Comparison of ENCODE assay signal across 11 cellular contexts in genomic region chr4:142264961-142265360, GRCh38.
DNase-seq lines count a peak whose midpoint lies in the region; ATAC-seq and TF ChIP-seq lines count a peak whose summit lies in the region.
"Had no signal": no experiment of that assay in that cellular context is flagged by ENCODE, and none has a peak within 500 bp of the region (broad histone marks: within the 10 kb centered on the region; RNA-seq: fewer than 3 reads in every experiment).

No MANE protein-coding gene starts in this region.

- H3K27me3 ChIP-seq in breast epithelium (no peaks in the 10 kb centered on the region), heart left ventricle (no peaks in the 10 kb centered on the region), upper lobe of right lung (no peaks in the 10 kb centered on the region)

- TF ChIP-seq CTCF in MCF 10A (IDR thresholded peaks at IDR 0.05; ENCODE audit: unreplicated experiment): no peak
- no peak for TF ChIP-seq CTCF in breast epithelium (IDR thresholded peaks at IDR 0.05)
- no peak for TF ChIP-seq CTCF in heart left ventricle (IDR thresholded peaks at IDR 0.05)
- TF ChIP-seq CTCF in upper lobe of right lung (IDR thresholded peaks at IDR 0.05): no peak

- H3K4me3 ChIP-seq in breast epithelium (no peak overlapping the region), heart left ventricle (peak overlapping the region in 2 of 12 donors; percentile 4 to 6), upper lobe of right lung (no peak overlapping the region)
- H3K4me3 ChIP-seq: mucosa of descending colon had no signal

- H3K36me3 Mint-ChIP-seq in MCF 10A (ENCODE audit: insufficient read depth, unreplicated experiment): peaks cover 4% of the 10 kb centered on the region
- peaks cover 51% of the 10 kb centered on the region for H3K36me3 Mint-ChIP-seq in activated CD4-positive, alpha-beta memory T cell treated with anti-CD3 and anti-CD28 coated beads, Interleukin-2, amount 10 ng/mL, durations not matched to agents 7 days and 5 days (ENCODE audit: low read depth)

- H3K27ac ChIP-seq in breast epithelium (no peak overlapping the region), heart left ventricle (peak overlapping the region; percentile 49 to 89 (median 76)), upper lobe of right lung (peak overlapping the region; percentile 28)

- peak overlapping the region; percentile 96 for H3K27ac Mint-ChIP-seq in MCF 10A (ENCODE audit: low read depth, unreplicated experiment)
- peak overlapping the region; percentile 25 for H3K27ac Mint-ChIP-seq in activated CD4-positive, alpha-beta memory T cell treated with anti-CD3 and anti-CD28 coated beads, Interleukin-2, amount 10 ng/mL, durations not matched to agents 7 days and 5 days

- ATAC-seq in heart left ventricle (peak; percentile 80 to 95 (median 86)), upper lobe of right lung (no peak), HG02840 (IDR thresholded peaks at IDR 0.05; ENCODE audit: low FRiP score, unreplicated experiment) (no peak), HG03159 (IDR thresholded peaks at IDR 0.05; ENCODE audit: unreplicated experiment) (no peak)

- H3K4me3 Mint-ChIP-seq in MCF 10A (ENCODE audit: unreplicated experiment): no peak overlapping the region
- no peak overlapping the region for H3K4me3 Mint-ChIP-seq in activated CD4-positive, alpha-beta memory T cell treated with anti-CD3 and anti-CD28 coated beads, Interleukin-2, amount 10 ng/mL, durations not matched to agents 7 days and 5 days

- H3K9me3 Mint-ChIP-seq in MCF 10A (ENCODE audit: unreplicated experiment): no peaks in the 10 kb centered on the region
- H3K9me3 Mint-ChIP-seq in activated CD4-positive, alpha-beta memory T cell treated with anti-CD3 and anti-CD28 coated beads, Interleukin-2, amount 10 ng/mL, durations not matched to agents 7 days and 5 days: no peaks in the 10 kb centered on the region

- H3K9me3 ChIP-seq in breast epithelium (no peaks in the 10 kb centered on the region), heart left ventricle (no peaks in the 10 kb centered on the region), upper lobe of right lung (no peaks in the 10 kb centered on the region)
- H3K9me3 ChIP-seq: mucosa of descending colon had no signal

- WGBS in heart left ventricle, 4 donors: 35 to 50% (median 44%) methylated on average over 2 of the region's 2 CpGs

- no peaks in the 10 kb centered on the region for H3K36me3 ChIP-seq in breast epithelium
- H3K36me3 ChIP-seq in heart left ventricle: peaks cover 0 to 5% (median 0%) of the 10 kb centered on the region in 9 donors
- H3K36me3 ChIP-seq in upper lobe of right lung: peaks cover 3% of the 10 kb centered on the region

- peaks cover 37% of the 10 kb centered on the region for H3K4me1 Mint-ChIP-seq in MCF 10A (ENCODE audit: insufficient read depth, unreplicated experiment)
- peaks cover 36% of the 10 kb centered on the region for H3K4me1 Mint-ChIP-seq in activated CD4-positive, alpha-beta memory T cell treated with anti-CD3 and anti-CD28 coated beads, Interleukin-2, amount 10 ng/mL, durations not matched to agents 7 days and 5 days

- H3K27me3 Mint-ChIP-seq in MCF 10A (ENCODE audit: insufficient read depth, unreplicated experiment): no peaks in the 10 kb centered on the region
- H3K27me3 Mint-ChIP-seq in activated CD4-positive, alpha-beta memory T cell treated with anti-CD3 and anti-CD28 coated beads, Interleukin-2, amount 10 ng/mL, durations not matched to agents 7 days and 5 days: no peaks in the 10 kb centered on the region

- CTCF ChIA-PET in MCF 10A (lab: Yijun Ruan, JAX): interaction anchor here (1.2 kb wide), 1 partner anchor 15 kb away, joined by 5 read pairs; no protein-coding TSS in a partner anchor
- CTCF ChIA-PET in activated CD4-positive, alpha-beta memory T cell treated with anti-CD3 and anti-CD28 coated beads, Interleukin-2, amount 10 ng/mL, durations not matched to agents 7 days and 5 days (lab: Charles Lee): interaction anchor here (0.6 to 1.9 kb wide), 3 partner anchors 19 to 541 kb away, joined by 3 to 8 read pairs (median 3); no protein-coding TSS in a partner anchor

- POLR2A ChIA-PET in MCF 10A (lab: Yijun Ruan, JAX): interaction anchor here (0.6 to 0.9 kb wide), 2 partner anchors 64 to 1825 kb away, joined by 3 to 4 read pairs; no protein-coding TSS in a partner anchor
- POLR2A ChIA-PET in activated CD4-positive, alpha-beta memory T cell treated with anti-CD3 and anti-CD28 coated beads, Interleukin-2, amount 10 ng/mL, durations not matched to agents 7 days and 5 days (lab: Charles Lee): interaction anchor here (0.8 to 1.1 kb wide), 2 partner anchors 42 to 48 kb away, joined by 3 read pairs; no protein-coding TSS in a partner anchor

- TF ChIP-seq POLR2A in breast epithelium (IDR thresholded peaks at IDR 0.05) (no peak), heart left ventricle (IDR thresholded peaks at IDR 0.05) (no peak)

- intact Hi-C loops in MCF 10A (cut with micrococcal nuclease) (no loop called here), breast epithelium (cut with DNase I; ENCODE audit: low total_unique reads) (no loop called here), heart left ventricle (cut with DNase I) (loop anchor here in 1 of 10 donors (10.0 kb wide), 1 partner anchor 580 kb away; the partner anchor contains the start of gene INPP4B), upper lobe of right lung (cut with DNase I) (no loop called here)

- no TSS peak for BruUV-seq in MCF 10A (replicated peaks; lab: Mats Ljungman, UMichigan)

- H3K4me1 ChIP-seq in breast epithelium (no peaks in the 10 kb centered on the region), heart left ventricle (peaks cover 0 to 37% (median 13%) of the 10 kb centered on the region in 12 donors), upper lobe of right lung (no peaks in the 10 kb centered on the region)

- no peak for DNase-seq in MCF 10A (ENCODE audit: unreplicated experiment)
- DNase-seq in breast epithelium (ENCODE audit: low spot score in 2 of 2): no peak
- no peak for DNase-seq in activated CD4-positive, alpha-beta memory T cell treated with anti-CD3 and anti-CD28 coated beads, Interleukin-2, amount 10 ng/mL, durations not matched to agents 7 days and 5 days
- peak in 2 of 5 donors; percentile 16 to 18 for DNase-seq in heart left ventricle
- no peak for DNase-seq in upper lobe of right lung
- DNase-seq in DMS153 (lab: John Stamatoyannopoulos, UW): no peak
- DNase-seq: COR-L47, mucosa of descending colon, NCI-H1417 had no signal

Comparison
In these comparisons a context has a peak if more than half of its experiments do, and no peak if none do; other contexts are left out.
1. H3K27ac ChIP-seq: peak in heart left ventricle (12 of 12) and upper lobe of right lung (single experiment); none in breast epithelium (0 of 2).
2. ATAC-seq: peak in heart left ventricle (4 of 4); none in upper lobe of right lung (single experiment), HG02840 (single experiment) and HG03159 (single experiment).